Comparison of ENCODE assay signal across 9 cellular contexts in the genomic region with DNA sequence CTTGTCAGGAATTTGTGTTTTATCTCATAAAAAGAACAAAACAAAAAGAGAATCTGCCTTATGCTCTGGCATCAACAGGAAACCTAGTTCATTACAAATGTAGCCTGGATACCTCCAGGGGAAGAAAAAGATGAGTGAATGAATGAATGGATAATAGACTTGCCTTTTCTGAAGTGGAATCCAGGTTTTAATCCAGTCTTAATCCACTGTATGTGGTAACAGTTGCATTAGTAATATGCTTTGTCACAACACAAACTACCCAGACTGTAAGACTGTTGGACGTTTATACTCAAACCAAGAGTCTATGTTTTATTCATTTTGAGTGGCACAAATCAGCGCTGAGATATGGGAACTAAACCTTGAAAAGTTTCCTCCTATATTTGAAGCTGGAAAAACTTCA.
"Had no signal": no experiment of that assay in that cellular context is flagged by ENCODE, and none has a peak within 500 bp of the region (broad histone marks: within the 10 kb centered on the region; RNA-seq: fewer than 3 reads in every experiment).

No MANE protein-coding gene starts in this region.

- DNase-seq: H9, HCEC 1CT, IMR-90, KG1 had no signal

- FAIRE-seq: H1, H54, K562 had no signal

- H3K4me1 Mint-ChIP-seq: GM23338 had no signal

- H3K4me3 ChIP-seq: GM23338, K562 had no signal

- H2AFZ ChIP-seq: GM23338 had no signal

- H3K27ac ChIP-seq: HL-60 had no signal

- ATAC-seq: GM23338, K562 had no signal

- H3K27ac Mint-ChIP-seq: GM23338, H9 had no signal

- H3K4me3 Mint-ChIP-seq: GM23338, H9 had no signal

- H3K4me2 ChIP-seq: GM23338 had no signal
